In the genomic region with DNA sequence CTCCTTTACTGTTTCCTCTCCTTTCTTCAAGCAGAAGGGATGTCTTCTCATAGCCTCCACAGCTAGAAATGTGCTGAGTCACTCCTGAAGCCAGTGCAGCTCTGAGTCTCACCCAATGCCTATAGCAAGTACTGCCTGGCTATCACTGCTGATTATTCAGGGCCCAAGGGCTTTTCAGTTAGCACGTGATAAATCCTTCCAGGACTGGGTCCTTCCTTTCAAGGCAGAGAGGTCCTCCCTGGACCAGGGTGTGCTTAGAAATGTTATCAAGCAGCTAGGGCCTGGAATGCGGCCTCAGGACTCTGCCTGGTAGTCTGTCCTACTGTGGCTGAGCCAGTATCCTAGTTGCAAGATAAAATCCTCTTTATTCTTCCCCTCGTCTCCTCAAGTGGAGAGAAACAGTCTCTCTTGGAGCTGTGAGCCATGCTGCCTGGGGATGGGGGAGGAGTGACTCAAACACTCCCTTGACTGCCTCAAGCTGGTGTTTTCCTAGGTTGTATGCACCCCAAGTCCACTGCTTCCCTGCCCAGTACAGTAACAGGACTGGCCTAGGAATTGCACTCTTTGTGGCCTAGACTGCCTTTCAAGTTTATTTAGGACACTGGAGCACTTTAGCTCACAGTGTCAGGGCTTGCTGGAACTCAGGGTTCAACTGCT, we compare ENCODE assay signal across 13 cellular contexts.
DNase-seq lines count a peak whose midpoint lies in the region; ATAC-seq and TF ChIP-seq lines count a peak whose summit lies in the region.
"Had no signal": no experiment of that assay in that cellular context is flagged by ENCODE, and none has a peak within 500 bp of the region (broad histone marks: within the 10 kb centered on the region; RNA-seq: fewer than 3 reads in every experiment).

No MANE protein-coding gene starts in this region.

- peak overlapping the region; percentile 84 for H4K91ac ChIP-seq in trophoblast cell (ENCODE audit: low read depth, low read length)

- H3K4me3 ChIP-seq in fibroblast of mammary gland (ENCODE audit: control insufficient read depth, low read depth, low read length) (no peak overlapping the region), trophoblast cell (ENCODE audit: low read depth, low read length) (no peak overlapping the region), Peyer's patch (no peak overlapping the region)

- peaks cover 2% of the 10 kb centered on the region for H3K79me2 ChIP-seq in trophoblast cell (ENCODE audit: control insufficient read depth, insufficient read depth, low read length, poor library complexity)

- H3K18ac ChIP-seq in trophoblast cell (ENCODE audit: low read length), result peak overlapping the region; percentile 20

- peak overlapping the region; percentile 55 for H2BK5ac ChIP-seq in trophoblast cell (ENCODE audit: low read depth, low read length, poor library complexity)

- H3K4ac ChIP-seq in trophoblast cell (ENCODE audit: low read depth, low read length), result no peak overlapping the region

- no peak overlapping the region for H2AK5ac ChIP-seq in trophoblast cell (ENCODE audit: low read length)

- no peaks in the 10 kb centered on the region for H3K9me3 Mint-ChIP-seq in progenitor cell of endocrine pancreas (ENCODE audit: low read depth)
- no peaks in the 10 kb centered on the region for H3K9me3 Mint-ChIP-seq in stimulated activated memory B cell treated with anti-CD40 and anti-IgM and Interleukin-4, amounts not matched to agents 10 μg/mL and 1 μg/mL and 100 μg/mL, for 72 hours

- no peak overlapping the region for H3K4me3 Mint-ChIP-seq in progenitor cell of endocrine pancreas (ENCODE audit: low read depth)
- H3K4me3 Mint-ChIP-seq in stimulated activated memory B cell treated with anti-CD40 and anti-IgM and Interleukin-4, amounts not matched to agents 10 μg/mL and 1 μg/mL and 100 μg/mL, for 72 hours, result no peak overlapping the region
- H3K4me3 Mint-ChIP-seq: activated naive CD8-positive, alpha-beta T cell; WTC11 had no signal

- no peak for ATAC-seq in stimulated activated memory B cell treated with anti-CD40 and anti-IgM and Interleukin-4, amounts not matched to agents 10 μg/mL and 1 μg/mL and 100 μg/mL, for 72 hours
- ATAC-seq: WTC11 had no signal

- H3K36me3 Mint-ChIP-seq in progenitor cell of endocrine pancreas (ENCODE audit: insufficient read depth), result no peaks in the 10 kb centered on the region
- no peaks in the 10 kb centered on the region for H3K36me3 Mint-ChIP-seq in stimulated activated memory B cell treated with anti-CD40 and anti-IgM and Interleukin-4, amounts not matched to agents 10 μg/mL and 1 μg/mL and 100 μg/mL, for 72 hours
- H3K36me3 Mint-ChIP-seq: activated naive CD8-positive, alpha-beta T cell had no signal

- no peak overlapping the region for H2BK12ac ChIP-seq in trophoblast cell (ENCODE audit: low read length)

- peaks cover 4% of the 10 kb centered on the region for H3K27me3 Mint-ChIP-seq in progenitor cell of endocrine pancreas
- H3K27me3 Mint-ChIP-seq in stimulated activated memory B cell treated with anti-CD40 and anti-IgM and Interleukin-4, amounts not matched to agents 10 μg/mL and 1 μg/mL and 100 μg/mL, for 72 hours, result peaks cover 28% of the 10 kb centered on the region

- no peak overlapping the region for H3K9ac ChIP-seq in trophoblast cell (ENCODE audit: low read length)

- no CpG with 5 or more reads among the region's 3 CpGs for WGBS in trophoblast cell (ENCODE audit: extremely low coverage, insufficient coverage, insufficient read length)

- H3K79me1 ChIP-seq in trophoblast cell (ENCODE audit: low read length), result peaks cover 13% of the 10 kb centered on the region

- no peak overlapping the region for H3K4me2 ChIP-seq in trophoblast cell (ENCODE audit: low read length)

- peak overlapping the region; percentile 24 for H2AFZ ChIP-seq in trophoblast cell (ENCODE audit: insufficient read depth, low read length, poor library complexity)

- peak overlapping the region; percentile 49 for H3K27ac ChIP-seq in trophoblast cell (ENCODE audit: low read depth, low read length)
- no peak overlapping the region for H3K27ac ChIP-seq in Peyer's patch

- peaks cover 25 to 28% of the 10 kb centered on the region in 2 experiments for H3K4me1 ChIP-seq in trophoblast cell (ENCODE audit: control insufficient read depth in 1 of 2, insufficient read depth in 2 of 2, low read length in 2 of 2)
- peaks cover 0 to 8% (median 0%) of the 10 kb centered on the region in 4 donors for H3K4me1 ChIP-seq in Peyer's patch

- H3K14ac ChIP-seq in trophoblast cell (ENCODE audit: low read length), result no peak overlapping the region

- DNase-seq in GM04504 (ENCODE audit: low read depth) (peak; percentile 36), RPMI8226 (peak; percentile 13), fibroblast of mammary gland (ENCODE audit: low read depth) (peak; percentile 68), trophoblast cell (peak; percentile 70 to 78), progenitor cell of endocrine pancreas (ENCODE audit: low spot score, unreplicated experiment) (no peak), kidney glomerular epithelial cell (lab: John Stamatoyannopoulos, UW) (no peak), Peyer's patch (no peak)
- DNase-seq: hippocampal formation, NCI-H510A treated with DMSO at 0.1 percent for 48 hours, occipital lobe had no signal

- H3K23ac ChIP-seq in trophoblast cell (ENCODE audit: low read length), result no peak overlapping the region

- peak overlapping the region; percentile 23 for H2BK120ac ChIP-seq in trophoblast cell (ENCODE audit: insufficient read depth, low read length, poor library complexity)

- TF ChIP-seq POLR2A in Peyer's patch (IDR thresholded peaks at IDR 0.05), result no peak

- no peak overlapping the region for H3K27ac Mint-ChIP-seq in progenitor cell of endocrine pancreas
- no peak overlapping the region for H3K27ac Mint-ChIP-seq in stimulated activated memory B cell treated with anti-CD40 and anti-IgM and Interleukin-4, amounts not matched to agents 10 μg/mL and 1 μg/mL and 100 μg/mL, for 72 hours
- H3K27ac Mint-ChIP-seq: activated naive CD8-positive, alpha-beta T cell; WTC11 had no signal

- H3K27me3 ChIP-seq in trophoblast cell (ENCODE audit: insufficient read depth, low read length) (no peaks in the 10 kb centered on the region), Peyer's patch (no peaks in the 10 kb centered on the region)

- H3K9me3 ChIP-seq in trophoblast cell (ENCODE audit: insufficient read depth, low read depth, low read length) (no peaks in the 10 kb centered on the region), Peyer's patch (no peaks in the 10 kb centered on the region)

- H4K12ac ChIP-seq in trophoblast cell (ENCODE audit: low read depth, low read length), result no peak overlapping the region

- H4K8ac ChIP-seq in trophoblast cell (ENCODE audit: low read depth, low read length), result peak overlapping the region; percentile 33

- TF ChIP-seq CTCF in fibroblast of mammary gland (conservative IDR thresholded peaks at IDR 0.05; ENCODE audit: control insufficient read depth, insufficient read depth, low read depth, low read length), result no peak
- no peak for TF ChIP-seq CTCF in progenitor cell of endocrine pancreas (IDR thresholded peaks at IDR 0.05; ENCODE audit: unreplicated experiment)
- TF ChIP-seq CTCF in Peyer's patch (IDR thresholded peaks at IDR 0.05), result no peak

- H3K4me1 Mint-ChIP-seq in progenitor cell of endocrine pancreas (ENCODE audit: low read depth), result peaks cover 8% of the 10 kb centered on the region
- no peaks in the 10 kb centered on the region for H3K4me1 Mint-ChIP-seq in stimulated activated memory B cell treated with anti-CD40 and anti-IgM and Interleukin-4, amounts not matched to agents 10 μg/mL and 1 μg/mL and 100 μg/mL, for 72 hours
- H3K4me1 Mint-ChIP-seq: WTC11 had no signal

- H3K36me3 ChIP-seq in trophoblast cell (ENCODE audit: control insufficient read depth in 1 of 2, insufficient read depth in 2 of 2, low read length in 2 of 2), result no peaks in the 10 kb centered on the region
- no peaks in the 10 kb centered on the region for H3K36me3 ChIP-seq in Peyer's patch

Comparison
In these comparisons a context has a peak if more than half of its experiments do, and no peak if none do; other contexts are left out.
1. DNase-seq: peak in GM04504 (single experiment), RPMI8226 (single experiment), fibroblast of mammary gland (single experiment) and trophoblast cell (2 of 2); none in progenitor cell of endocrine pancreas (single experiment), kidney glomerular epithelial cell (single experiment) and Peyer's patch (0 of 3).